Comparison of ENCODE assay signal across 8 cellular contexts in genomic region chr1:21335088-21335678, GRCh38. TPM values are rescaled to one million over a fixed set of nuclear protein-coding genes. Genes with fewer than 3 reads are reported as not detected.
DNase-seq lines count a peak whose midpoint lies in the region; ATAC-seq, FAIRE-seq and TF ChIP-seq lines count a peak whose summit lies in the region.

No MANE protein-coding gene starts in this region.

- FAIRE-seq in keratinocyte (lab: Jason Lieb, UNC) (no peak), GM12891 (lab: Jason Lieb, UNC) (no peak)

- no peak for TF ChIP-seq CTCF in keratinocyte (optimal IDR thresholded peaks at IDR 0.05 in 1 of 3, IDR thresholded peaks at IDR 0.05 in 1 of 3, conservative IDR thresholded peaks at IDR 0.05 in 1 of 3; ENCODE audit: extremely low read depth in 1 of 3, insufficient read depth in 2 of 3, low read length in 3 of 3)

- intact Hi-C loops in activated T-helper 2 cell treated with anti-CD3 and anti-CD28 coated beads, Interferon-gamma antibody, Interleukin-2, Interleukin-4, amounts not matched to agents 10 μg/mL and 5 μg/mL and 100 μg/mL, durations not matched to agents 14 hours and 24 hours and 36 hours (cut with micrococcal nuclease), result no loop called here

- peak overlapping the region; percentile 61 for H3K4me2 ChIP-seq in keratinocyte (ENCODE audit: control insufficient read depth, extremely low read depth, insufficient read depth, low read depth, low read length)

- H3K27ac Mint-ChIP-seq in T-helper 2 cell treated with Interferon-gamma antibody and Interleukin-4, amounts not matched to agents 5 μg/mL and 100 μg/mL, for 36 hours, result peak overlapping the region; percentile 95
- peak overlapping the region; percentile 91 for H3K27ac Mint-ChIP-seq in activated T-helper 2 cell treated with anti-CD3 and anti-CD28 coated beads, Interferon-gamma antibody, Interleukin-2, Interleukin-4, amounts not matched to agents 10 μg/mL and 5 μg/mL and 100 μg/mL, durations not matched to agents 14 hours and 24 hours and 36 hours

- peak overlapping the region in 2 of 3 experiments; percentile 24 to 47 for H3K4me3 ChIP-seq in keratinocyte (ENCODE audit: control insufficient read depth in 2 of 3, extremely low read depth in 1 of 3, insufficient read depth in 2 of 3, low read depth in 1 of 3, low read length in 3 of 3)

- no peak for DNase-seq in T-helper 2 cell treated with Interferon-gamma antibody and Interleukin-4, amounts not matched to agents 5 μg/mL and 100 μg/mL, for 36 hours (ENCODE audit: low spot score)
- DNase-seq in T-helper 2 cell, result no peak
- no peak for DNase-seq in activated T-helper 2 cell treated with anti-CD3 and anti-CD28 coated beads, Interferon-gamma antibody, Interleukin-2, Interleukin-4, amounts not matched to agents 10 μg/mL and 5 μg/mL and 100 μg/mL, durations not matched to agents 14 hours and 24 hours and 36 hours (ENCODE audit: low spot score)
- no peak for DNase-seq in keratinocyte (ENCODE audit: low read depth, low spot score)
- no peak for DNase-seq in GM12891 (ENCODE audit: insufficient read length, low spot score)
- no peak for DNase-seq in midbrain (lab: John Stamatoyannopoulos, UW)

- H2AFZ ChIP-seq in keratinocyte (ENCODE audit: control insufficient read depth, low read length), result peak overlapping the region; percentile 29

- H3K4me1 Mint-ChIP-seq in T-helper 2 cell treated with Interferon-gamma antibody and Interleukin-4, amounts not matched to agents 5 μg/mL and 100 μg/mL, for 36 hours (ENCODE audit: low read depth), result peaks cover 58% of the 10 kb centered on the region
- H3K4me1 Mint-ChIP-seq in activated T-helper 2 cell treated with anti-CD3 and anti-CD28 coated beads, Interferon-gamma antibody, Interleukin-2, Interleukin-4, amounts not matched to agents 10 μg/mL and 5 μg/mL and 100 μg/mL, durations not matched to agents 14 hours and 24 hours and 36 hours (ENCODE audit: low read depth), result peaks cover 58% of the 10 kb centered on the region

- no peaks in the 10 kb centered on the region for H3K27me3 Mint-ChIP-seq in T-helper 2 cell treated with Interferon-gamma antibody and Interleukin-4, amounts not matched to agents 5 μg/mL and 100 μg/mL, for 36 hours (ENCODE audit: low read depth)
- H3K27me3 Mint-ChIP-seq in activated T-helper 2 cell treated with anti-CD3 and anti-CD28 coated beads, Interferon-gamma antibody, Interleukin-2, Interleukin-4, amounts not matched to agents 10 μg/mL and 5 μg/mL and 100 μg/mL, durations not matched to agents 14 hours and 24 hours and 36 hours (ENCODE audit: low read depth), result no peaks in the 10 kb centered on the region

- ATAC-seq in GM18519 (IDR thresholded peaks at IDR 0.05; ENCODE audit: low FRiP score, unreplicated experiment), result no peak

- H3K4me3 Mint-ChIP-seq in T-helper 2 cell treated with Interferon-gamma antibody and Interleukin-4, amounts not matched to agents 5 μg/mL and 100 μg/mL, for 36 hours, result peak overlapping the region; percentile 90
- H3K4me3 Mint-ChIP-seq in activated T-helper 2 cell treated with anti-CD3 and anti-CD28 coated beads, Interferon-gamma antibody, Interleukin-2, Interleukin-4, amounts not matched to agents 10 μg/mL and 5 μg/mL and 100 μg/mL, durations not matched to agents 14 hours and 24 hours and 36 hours (ENCODE audit: low read depth), result peak overlapping the region; percentile 80

- no peak for TF ChIP-seq POLR2A in GM12891 (IDR thresholded peaks at IDR 0.05; ENCODE audit: low read depth, low read length)

- peaks cover 5% of the 10 kb centered on the region for H3K79me2 ChIP-seq in keratinocyte (ENCODE audit: control insufficient read depth, insufficient read depth, low read length)

- H3K9me3 ChIP-seq in keratinocyte (ENCODE audit: control insufficient read depth, low read depth, low read length), result no peaks in the 10 kb centered on the region

- H3K9me3 Mint-ChIP-seq in T-helper 2 cell treated with Interferon-gamma antibody and Interleukin-4, amounts not matched to agents 5 μg/mL and 100 μg/mL, for 36 hours, result no peaks in the 10 kb centered on the region
- H3K9me3 Mint-ChIP-seq in activated T-helper 2 cell treated with anti-CD3 and anti-CD28 coated beads, Interferon-gamma antibody, Interleukin-2, Interleukin-4, amounts not matched to agents 10 μg/mL and 5 μg/mL and 100 μg/mL, durations not matched to agents 14 hours and 24 hours and 36 hours, result no peaks in the 10 kb centered on the region

- H3K9me1 ChIP-seq in keratinocyte (ENCODE audit: control insufficient read depth, extremely low read depth, insufficient read depth, low read length), result no peaks in the 10 kb centered on the region

- dilution Hi-C loops in keratinocyte (cut with MboI; ENCODE audit: extremely low pct_ligation_motif_present, low sequenced_read_pairs), result no loop called here

- H3K27me3 ChIP-seq in keratinocyte (ENCODE audit: control insufficient read depth, extremely low read depth, insufficient read depth, low read length), result no peaks in the 10 kb centered on the region

- H3K36me3 ChIP-seq in keratinocyte (ENCODE audit: control insufficient read depth in 2 of 2, extremely low read depth in 1 of 2, insufficient read depth in 2 of 2, low read length in 2 of 2), result no peaks in the 10 kb centered on the region

- peaks cover 3% of the 10 kb centered on the region for H3K36me3 Mint-ChIP-seq in T-helper 2 cell treated with Interferon-gamma antibody and Interleukin-4, amounts not matched to agents 5 μg/mL and 100 μg/mL, for 36 hours (ENCODE audit: low read depth)
- peaks cover 43% of the 10 kb centered on the region for H3K36me3 Mint-ChIP-seq in activated T-helper 2 cell treated with anti-CD3 and anti-CD28 coated beads, Interferon-gamma antibody, Interleukin-2, Interleukin-4, amounts not matched to agents 10 μg/mL and 5 μg/mL and 100 μg/mL, durations not matched to agents 14 hours and 24 hours and 36 hours (ENCODE audit: low read depth)

- peaks cover 22% of the 10 kb centered on the region for H3K4me1 ChIP-seq in keratinocyte (ENCODE audit: control insufficient read depth, extremely low read depth, insufficient read depth, low read length)

- H3K27ac ChIP-seq in keratinocyte (ENCODE audit: control insufficient read depth, insufficient read depth, low read length) (peak overlapping the region; percentile 24), temporal lobe (ENCODE audit: low read depth, low read length) (peak overlapping the region; percentile 36)

- H4K20me1 ChIP-seq in keratinocyte (ENCODE audit: control insufficient read depth, extremely low read depth, insufficient read depth, low read length), result no peaks in the 10 kb centered on the region

- H3K9ac ChIP-seq in keratinocyte (ENCODE audit: control insufficient read depth, extremely low read depth, insufficient read depth, low read length), result peak overlapping the region; percentile 56

TF ChIP-seq in GM12891, 5 proteins besides CTCF, POLR2A, EP300 and RAD21:
- TF ChIP-seq SPI1 (IDR thresholded peaks at IDR 0.05; ENCODE audit: low read depth, low read length) (no peak), POU2F2 (IDR thresholded peaks at IDR 0.05; ENCODE audit: low read depth, low read length) (no peak), POLR2AphosphoS5 (IDR thresholded peaks at IDR 0.05; ENCODE audit: low read depth, low read length) (no peak), TAF1 (IDR thresholded peaks at IDR 0.05; ENCODE audit: low read depth, low read length) (no peak), PAX5 (IDR thresholded peaks at IDR 0.05; ENCODE audit: insufficient read depth, low read length, severe bottlenecking) (no peak)
TF ChIP-seq in GM12891: peak in this region for 0.

RNA-seq across cellular contexts. Expression of gene ECE1, which starts 44.9 kb away (rescaled TPM):
- total RNA-seq in activated T-helper 2 cell treated with anti-CD3 and anti-CD28 coated beads, Interferon-gamma antibody, Interleukin-2, Interleukin-4, amounts not matched to agents 10 μg/mL and 5 μg/mL and 100 μg/mL, durations not matched to agents 14 hours and 24 hours and 36 hours, result 94.1 and 97.0 TPM in 2 replicates
- 30.9 to 59.1 TPM (median 55.5 TPM) in 3 replicates for polyA plus RNA-seq in keratinocyte
- polyA plus RNA-seq in keratinocyte (2011; ENCODE audit: low read depth), result 25.1 TPM
- 27.2 and 30.0 TPM in 2 replicates for polyA plus RNA-seq in keratinocyte (2011; cell fraction: cytosol; rRNA removed)
- polyA plus RNA-seq in keratinocyte (2011; cell fraction: nucleus; rRNA removed), result 101 and 110 TPM in 2 replicates
- polyA plus RNA-seq in keratinocyte (2012; ENCODE audit: low replicate concordance), result 28.3 and 58.7 TPM in 2 replicates
- 30.9 to 124 TPM (median 45.5 TPM) in 3 replicates for polyA minus RNA-seq in keratinocyte
- polyA minus RNA-seq in keratinocyte (2011; cell fraction: cytosol; rRNA and poly(A)+ RNA removed), result 38.0 TPM
- 86.6 and 113 TPM in 2 replicates for polyA minus RNA-seq in keratinocyte (2011; cell fraction: nucleus; rRNA and poly(A)+ RNA removed)
- total RNA-seq in temporal lobe, result 9.8 TPM
- polyA plus RNA-seq in GM12891 (2012; ENCODE audit: low read depth, missing spikeins), result 7.9 TPM
